In genomic region chr1:108050911-108051624, GRCh38 we compare ENCODE assay signal across 10 cellular contexts.
DNase-seq lines count a peak whose midpoint lies in the region; ATAC-seq and TF ChIP-seq lines count a peak whose summit lies in the region.
"Had no signal": no experiment of that assay in that cellular context is flagged by ENCODE, and none has a peak within 500 bp of the region (broad histone marks: within the 10 kb centered on the region; RNA-seq: fewer than 3 reads in every experiment).

No MANE protein-coding gene starts in this region.

- H4K8ac ChIP-seq in mesenchymal stem cell (ENCODE audit: low read length): no peak overlapping the region

- no peak overlapping the region for H2BK15ac ChIP-seq in mesenchymal stem cell (ENCODE audit: low read depth, poor library complexity, severe bottlenecking)

- H3K27ac Mint-ChIP-seq in activated naive CD8-positive, alpha-beta T cell treated with anti-CD3 and anti-CD28 coated beads, Interleukin-2, amount 10 ng/mL, durations not matched to agents 7 days and 5 days: peak overlapping the region; percentile 31
- no peak overlapping the region for H3K27ac Mint-ChIP-seq in activated naive CD8-positive, alpha-beta T cell treated with anti-CD3 and anti-CD28 coated beads for 36 hours

- no peaks in the 10 kb centered on the region for H3K27me3 Mint-ChIP-seq in activated naive CD8-positive, alpha-beta T cell treated with anti-CD3 and anti-CD28 coated beads, Interleukin-2, amount 10 ng/mL, durations not matched to agents 7 days and 5 days
- H3K27me3 Mint-ChIP-seq in activated naive CD8-positive, alpha-beta T cell treated with anti-CD3 and anti-CD28 coated beads for 36 hours: no peaks in the 10 kb centered on the region

- H3K36me3 Mint-ChIP-seq in activated naive CD8-positive, alpha-beta T cell treated with anti-CD3 and anti-CD28 coated beads, Interleukin-2, amount 10 ng/mL, durations not matched to agents 7 days and 5 days: no peaks in the 10 kb centered on the region
- H3K36me3 Mint-ChIP-seq in activated naive CD8-positive, alpha-beta T cell treated with anti-CD3 and anti-CD28 coated beads for 36 hours: peaks cover 3% of the 10 kb centered on the region

- H2BK5ac ChIP-seq in mesenchymal stem cell (ENCODE audit: low read depth, low read length, poor library complexity, severe bottlenecking): no peak overlapping the region

- H3K14ac ChIP-seq in mesenchymal stem cell (ENCODE audit: low read length in 2 of 2): no peak overlapping the region

- H3K23ac ChIP-seq in mesenchymal stem cell (ENCODE audit: low read length in 2 of 2): no peak overlapping the region

- H2BK12ac ChIP-seq in mesenchymal stem cell (ENCODE audit: low read length in 2 of 2): no peak overlapping the region

- H3K4me1 ChIP-seq in mesenchymal stem cell (ENCODE audit: control insufficient read depth, insufficient read depth, low read depth, low read length): peaks cover 2% of the 10 kb centered on the region
- peaks cover 31% of the 10 kb centered on the region for H3K4me1 ChIP-seq in upper lobe of right lung

- H3K27ac ChIP-seq in mesenchymal stem cell (ENCODE audit: low read length, poor library complexity, severe bottlenecking): no peak overlapping the region
- peak overlapping the region; percentile 78 for H3K27ac ChIP-seq in upper lobe of right lung
- peak overlapping the region in 5 of 59 donors; percentile 11 to 41 (median 24) for H3K27ac ChIP-seq in dorsolateral prefrontal cortex

- H3K36me3 ChIP-seq in mesenchymal stem cell (ENCODE audit: control insufficient read depth in 1 of 2, insufficient read depth in 2 of 2, low read depth in 1 of 2, low read length in 2 of 2) (no peaks in the 10 kb centered on the region), upper lobe of right lung (no peaks in the 10 kb centered on the region), H7 (replicated peaks; ENCODE audit: control insufficient read depth, insufficient read depth, low read length) (no peaks in the 10 kb centered on the region)

- H3K9me3 ChIP-seq in mesenchymal stem cell (ENCODE audit: control insufficient read depth, low read length) (peaks cover 3% of the 10 kb centered on the region), upper lobe of right lung (no peaks in the 10 kb centered on the region)

- no peak for DNase-seq in activated naive CD8-positive, alpha-beta T cell treated with anti-CD3 and anti-CD28 coated beads, Interleukin-2, amount 10 ng/mL, durations not matched to agents 7 days and 5 days
- DNase-seq in activated naive CD8-positive, alpha-beta T cell treated with anti-CD3 and anti-CD28 coated beads for 36 hours: no peak
- DNase-seq in central memory CD4-positive, alpha-beta T cell: peak; percentile 1
- DNase-seq in mesenchymal stem cell (no peak), upper lobe of right lung (no peak), OCI-M1 (lab: John Stamatoyannopoulos, UW) (no peak), H7 (no peak), dorsolateral prefrontal cortex (no peak)
- DNase-seq: activated gamma-delta T cell treated with Interleukin-2 at 50 U/mL for 16 hours, T-helper 1 cell had no signal

- H4K91ac ChIP-seq in mesenchymal stem cell (ENCODE audit: low read length): no peak overlapping the region

- H3K27me3 ChIP-seq in mesenchymal stem cell (ENCODE audit: control insufficient read depth in 1 of 2, insufficient read depth in 1 of 2, low read length in 2 of 2) (peaks cover 1 to 11% of the 10 kb centered on the region in 2 experiments), upper lobe of right lung (no peaks in the 10 kb centered on the region), H7 (ENCODE audit: control insufficient read depth, insufficient read depth, low read length) (no peaks in the 10 kb centered on the region), dorsolateral prefrontal cortex (peaks cover 0 to 26% (median 0%) of the 10 kb centered on the region in 45 donors)

- peaks cover 24% of the 10 kb centered on the region for H3K4me1 Mint-ChIP-seq in activated naive CD8-positive, alpha-beta T cell treated with anti-CD3 and anti-CD28 coated beads, Interleukin-2, amount 10 ng/mL, durations not matched to agents 7 days and 5 days
- peaks cover 27% of the 10 kb centered on the region for H3K4me1 Mint-ChIP-seq in activated naive CD8-positive, alpha-beta T cell treated with anti-CD3 and anti-CD28 coated beads for 36 hours

- H2BK120ac ChIP-seq in mesenchymal stem cell (ENCODE audit: low read depth, low read length): no peak overlapping the region

- H3K4me3 Mint-ChIP-seq in activated naive CD8-positive, alpha-beta T cell treated with anti-CD3 and anti-CD28 coated beads, Interleukin-2, amount 10 ng/mL, durations not matched to agents 7 days and 5 days: peak overlapping the region; percentile 56
- no peak overlapping the region for H3K4me3 Mint-ChIP-seq in activated naive CD8-positive, alpha-beta T cell treated with anti-CD3 and anti-CD28 coated beads for 36 hours

- TF ChIP-seq CTCF in upper lobe of right lung (IDR thresholded peaks at IDR 0.05) (no peak), dorsolateral prefrontal cortex (IDR thresholded peaks at IDR 0.05 in 54 of 56, conservative IDR thresholded peaks at IDR 0.05 in 2 of 56; ENCODE audit: low read depth in 1 of 56, partially characterized antibody in 56 of 56) (no peak)

- no peaks in the 10 kb centered on the region for H3K9me3 Mint-ChIP-seq in activated naive CD8-positive, alpha-beta T cell treated with anti-CD3 and anti-CD28 coated beads, Interleukin-2, amount 10 ng/mL, durations not matched to agents 7 days and 5 days
- H3K9me3 Mint-ChIP-seq in activated naive CD8-positive, alpha-beta T cell treated with anti-CD3 and anti-CD28 coated beads for 36 hours: peaks cover 2% of the 10 kb centered on the region

- no peak overlapping the region for H3K4me2 ChIP-seq in mesenchymal stem cell (ENCODE audit: low read length, poor library complexity, severe bottlenecking)

- no peak overlapping the region for H2AK5ac ChIP-seq in mesenchymal stem cell (ENCODE audit: low read length, severe bottlenecking)

- H2AFZ ChIP-seq in mesenchymal stem cell (ENCODE audit: low read depth, low read length): no peak overlapping the region

- intact Hi-C loops in upper lobe of right lung (cut with DNase I): no loop called here
- intact Hi-C loops in dorsolateral prefrontal cortex (cut with DNase I): no loop called here

- ATAC-seq in activated naive CD8-positive, alpha-beta T cell treated with anti-CD3 and anti-CD28 coated beads, Interleukin-2, amount 10 ng/mL, durations not matched to agents 7 days and 5 days (ENCODE audit: low read depth): peak; percentile 68
- ATAC-seq in upper lobe of right lung: peak; percentile 38

- POLR2A ChIA-PET in activated naive CD8-positive, alpha-beta T cell treated with anti-CD3 and anti-CD28 coated beads, Interleukin-2, amount 10 ng/mL, durations not matched to agents 7 days and 5 days (lab: Charles Lee): interaction anchor here (1.0 kb wide), 1 partner anchor 87 kb away, joined by 3 read pairs; the partner anchor contains the start of gene VAV3

- H3K4ac ChIP-seq in mesenchymal stem cell (ENCODE audit: low read depth in 1 of 2, low read length in 2 of 2): no peak overlapping the region

- H3K18ac ChIP-seq in mesenchymal stem cell (ENCODE audit: low read depth in 1 of 2, low read length in 2 of 2): no peak overlapping the region

- 85% methylated on average over 1 of the region's 5 CpGs for WGBS in mesenchymal stem cell

- H3K79me1 ChIP-seq in mesenchymal stem cell (replicated peaks; ENCODE audit: low read length, poor library complexity, severe bottlenecking): no peaks in the 10 kb centered on the region

- H3K4me3 ChIP-seq in mesenchymal stem cell (ENCODE audit: insufficient read depth in 1 of 2, low read depth in 1 of 2, low read length in 2 of 2): no peak overlapping the region
- peak overlapping the region; percentile 30 for H3K4me3 ChIP-seq in upper lobe of right lung
- no peak overlapping the region for H3K4me3 ChIP-seq in H7 (ENCODE audit: insufficient read depth, low read depth, low read length)
- H3K4me3 ChIP-seq in dorsolateral prefrontal cortex: peak overlapping the region in 2 of 59 donors; percentile 5 to 6

- H3K9ac ChIP-seq in mesenchymal stem cell (ENCODE audit: low read length): peak overlapping the region; percentile 13
